In the genomic region with DNA sequence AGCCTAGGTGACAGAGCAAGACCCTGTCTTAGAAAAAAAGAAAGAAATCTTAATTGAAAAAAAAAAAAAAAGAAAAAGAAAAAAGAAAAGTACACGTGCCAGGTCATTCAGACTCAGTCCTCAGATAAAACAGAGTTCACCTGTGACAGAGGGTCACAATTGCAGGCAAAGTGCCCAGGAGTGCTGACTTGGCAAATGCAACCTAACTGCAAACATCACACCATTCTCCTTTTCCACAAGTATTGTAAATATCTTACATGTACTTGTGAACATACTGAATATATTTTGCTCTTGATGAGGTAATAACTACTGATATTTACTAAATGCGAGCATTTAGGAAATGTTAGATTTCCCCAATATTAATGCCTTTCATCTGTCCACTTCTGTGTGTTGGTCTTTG, we compare ENCODE assay signal across 21 cellular contexts. TPM values are rescaled to one million over a fixed set of nuclear protein-coding genes. Genes with fewer than 3 reads are reported as not detected.
"Had no signal": no experiment of that assay in that cellular context is flagged by ENCODE, and none has a peak within 500 bp of the region (broad histone marks: within the 10 kb centered on the region; RNA-seq: fewer than 3 reads in every experiment).

No MANE protein-coding gene starts in this region.

- H3K27me3 ChIP-seq: colonic mucosa, thyroid gland, upper lobe of left lung, uterus had no signal

- ATAC-seq: gastroesophageal sphincter, left lung had no signal

- H3K36me3 ChIP-seq: colonic mucosa, esophagus squamous epithelium, gastroesophageal sphincter, left lung, sigmoid colon, suprapubic skin, thyroid gland, upper lobe of left lung, uterus had no signal

- H3K4me3 ChIP-seq: colonic mucosa, esophagus squamous epithelium, gastroesophageal sphincter, left lung, lung, sigmoid colon, skin epidermis, suprapubic skin, thyroid gland, upper lobe of left lung, uterus had no signal

- H3K9me3 ChIP-seq: colonic mucosa, esophagus squamous epithelium, gastroesophageal sphincter, left lung, sigmoid colon, suprapubic skin, thyroid gland, upper lobe of left lung, uterus had no signal

- H3K4me1 ChIP-seq: colonic mucosa, esophagus squamous epithelium, gastroesophageal sphincter, left lung, sigmoid colon, suprapubic skin, thyroid gland, upper lobe of left lung, uterus had no signal

- DNase-seq: colonic mucosa; dermis blood vessel endothelial cell; esophagus squamous epithelium; foreskin fibroblast; glutamatergic neuron; islet precursor cell; left lung; mesenchymal stem cell; midbrain; naive B cell; sigmoid colon; stimulated activated CD4-positive, alpha-beta T cell treated with anti-CD3 and anti-CD28 coated beads, Interleukin-12 subunit alpha, Interleukin-12 subunit beta, amount 100 ng/mL, for 4 hours; stimulated activated naive CD4-positive, alpha-beta T cell treated with Interleukin-2 at 50 U/mL for 16 hours; thyroid gland; upper lobe of left lung; uterus had no signal

- H3K27ac ChIP-seq: colonic mucosa, esophagus squamous epithelium, gastroesophageal sphincter, left lung, sigmoid colon, skin epidermis, suprapubic skin, thyroid gland, upper lobe of left lung, uterus had no signal

RNA-seq across cellular contexts. Expression of a gene that starts 9.0 kb away (rescaled TPM):
- total RNA-seq: dermis blood vessel endothelial cell, esophagus squamous epithelium, gastroesophageal sphincter, pulmonary artery endothelial cell, sigmoid colon, suprapubic skin, thyroid gland had no signal
